ENCODE assay signal across 8 cellular contexts in the genomic region with DNA sequence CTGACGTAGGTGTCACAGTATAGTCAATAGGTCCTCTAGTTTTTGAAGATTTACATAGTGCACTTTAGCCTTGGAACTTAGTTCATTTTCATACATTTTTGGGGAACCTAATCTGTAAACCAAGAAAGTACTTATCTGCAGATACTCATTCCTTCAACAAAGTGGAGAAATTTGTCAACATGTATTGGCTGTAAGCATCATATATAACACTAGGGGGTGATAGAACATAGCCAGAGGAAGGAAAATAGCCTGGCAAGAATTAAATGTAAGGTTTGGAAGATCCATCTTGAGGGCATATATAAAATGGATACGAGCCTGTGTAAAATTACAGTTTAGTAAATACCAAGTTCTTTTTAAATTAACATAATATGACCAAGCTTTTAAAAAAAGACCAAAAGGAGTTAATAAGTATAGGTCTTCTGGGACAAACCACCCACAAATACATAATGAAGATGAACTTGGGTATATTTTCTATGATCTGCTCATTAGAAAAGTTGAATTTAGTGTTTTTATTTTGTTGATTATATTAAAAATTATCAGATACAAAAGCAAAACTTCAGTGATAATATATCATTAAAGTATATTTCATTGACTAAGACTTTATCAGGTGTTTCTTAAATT. TPM values are rescaled to one million over a fixed set of nuclear protein-coding genes. Genes with fewer than 3 reads are reported as not detected.
DNase-seq lines count a peak whose midpoint lies in the region; ATAC-seq, FAIRE-seq and TF ChIP-seq lines count a peak whose summit lies in the region.

No MANE protein-coding gene starts in this region.

- intact Hi-C loops in esophagus squamous epithelium (cut with DNase I), result no loop called here
- intact Hi-C loops in psoas muscle (cut with DNase I), result loop anchor here (5.0 kb wide), 2 partner anchors 995 to 1195 kb away; no protein-coding TSS in a partner anchor

- ATAC-seq in psoas muscle, result peak in 2 of 4 donors; percentile 48 to 56
- no peak for ATAC-seq in GM19467 (IDR thresholded peaks at IDR 0.05; ENCODE audit: unreplicated experiment)
- ATAC-seq in HG03175 (IDR thresholded peaks at IDR 0.05; ENCODE audit: unreplicated experiment), result no peak

- DNase-seq in DMS53 (lab: John Stamatoyannopoulos, UW) (peak; percentile 68), Karpas-422 (peak; percentile 76), RCC 7860 (ENCODE audit: low spot score) (peak; percentile 46), esophagus squamous epithelium (lab: John Stamatoyannopoulos, UW) (no peak), psoas muscle (no peak), C1 segment of cervical spinal cord (lab: John Stamatoyannopoulos, UW) (no peak)

- H2AFZ ChIP-seq in Karpas-422 (ENCODE audit: low read length), result no peak overlapping the region

- TF ChIP-seq CTCF in esophagus squamous epithelium (IDR thresholded peaks at IDR 0.05) (peak in 5 of 6 experiments; percentile 66 to 88 (median 68)), psoas muscle (IDR thresholded peaks at IDR 0.05) (peak; percentile 73)

- FAIRE-seq in RCC 7860 (lab: Jason Lieb, UNC), result peak; percentile 70

- no peaks in the 10 kb centered on the region for H3K4me1 ChIP-seq in Karpas-422 (ENCODE audit: low read length)
- H3K4me1 ChIP-seq in esophagus squamous epithelium, result peaks cover 0 to 5% (median 0%) of the 10 kb centered on the region in 3 donors
- no peaks in the 10 kb centered on the region for H3K4me1 ChIP-seq in psoas muscle

- no peaks in the 10 kb centered on the region for H3K79me2 ChIP-seq in Karpas-422 (ENCODE audit: low read length)

- WGBS in esophagus squamous epithelium, 2 donors, result 38 to 39% methylated on average over 2 of the region's 2 CpGs
- WGBS in psoas muscle, 3 donors, result 47 to 52% (median 52%) methylated on average over 2 of the region's 2 CpGs

- H3K36me3 ChIP-seq in Karpas-422 (ENCODE audit: insufficient read depth, low read length), result no peaks in the 10 kb centered on the region
- H3K36me3 ChIP-seq in esophagus squamous epithelium, result no peaks in the 10 kb centered on the region
- no peaks in the 10 kb centered on the region for H3K36me3 ChIP-seq in psoas muscle (ENCODE audit: insufficient read depth in 1 of 2, low read depth in 1 of 2)

- no peak overlapping the region for H3K27ac ChIP-seq in Karpas-422 (ENCODE audit: low read length)
- no peak overlapping the region for H3K27ac ChIP-seq in esophagus squamous epithelium
- H3K27ac ChIP-seq in psoas muscle, result no peak overlapping the region

- H3K9me3 ChIP-seq in Karpas-422 (ENCODE audit: low read length) (no peaks in the 10 kb centered on the region), esophagus squamous epithelium (no peaks in the 10 kb centered on the region), psoas muscle (no peaks in the 10 kb centered on the region)

- H3K27me3 ChIP-seq in Karpas-422 (ENCODE audit: low read length) (no peaks in the 10 kb centered on the region), esophagus squamous epithelium (no peaks in the 10 kb centered on the region), psoas muscle (ENCODE audit: insufficient read depth in 3 of 3, low read length in 2 of 3) (no peaks in the 10 kb centered on the region)

- no peaks in the 10 kb centered on the region for H4K20me1 ChIP-seq in Karpas-422 (ENCODE audit: insufficient read depth, low read depth, low read length)

- H3K4me2 ChIP-seq in Karpas-422 (ENCODE audit: low read depth, low read length, poor library complexity, severe bottlenecking), result no peak overlapping the region

- no peak for TF ChIP-seq POLR2A in esophagus squamous epithelium (IDR thresholded peaks at IDR 0.05)

- H3K4me3 ChIP-seq in Karpas-422 (ENCODE audit: low read length) (no peak overlapping the region), esophagus squamous epithelium (no peak overlapping the region), psoas muscle (no peak overlapping the region)

- no peak overlapping the region for H3K9ac ChIP-seq in Karpas-422 (ENCODE audit: low read length)

- H3K9me2 ChIP-seq in Karpas-422 (replicated peaks; ENCODE audit: insufficient read depth, low read length), result no peaks in the 10 kb centered on the region

RNA-seq across cellular contexts. Expression of gene RPL37A, which starts 18.2 kb away (rescaled TPM):
- total RNA-seq in Karpas-422 (2014; rRNA removed; shearing (Covaris generic); ENCODE audit: low replicate concordance), result 5,590 and 7,287 TPM in 2 replicates
- total RNA-seq in esophagus squamous epithelium (1,000 to 10,000 TPM; 1,246 to 1,858 (median 1,428) TPM), psoas muscle (1,000 to 10,000 TPM; 2,701 to 3,343 (median 3,007) TPM)
- polyA plus RNA-seq in psoas muscle, result 1,000 to 10,000 TPM; 4,667 to 6,936 (median 5,431) TPM

Comparison
In these comparisons a context has a peak if more than half of its experiments do, and no peak if none do; other contexts are left out.
1. DNase-seq: peak in DMS53 (single experiment), Karpas-422 (single experiment) and RCC 7860 (single experiment); none in esophagus squamous epithelium (single experiment), psoas muscle (0 of 2) and C1 segment of cervical spinal cord (0 of 14).